8 cellular contexts compared by ENCODE assay signal in the genomic region with DNA sequence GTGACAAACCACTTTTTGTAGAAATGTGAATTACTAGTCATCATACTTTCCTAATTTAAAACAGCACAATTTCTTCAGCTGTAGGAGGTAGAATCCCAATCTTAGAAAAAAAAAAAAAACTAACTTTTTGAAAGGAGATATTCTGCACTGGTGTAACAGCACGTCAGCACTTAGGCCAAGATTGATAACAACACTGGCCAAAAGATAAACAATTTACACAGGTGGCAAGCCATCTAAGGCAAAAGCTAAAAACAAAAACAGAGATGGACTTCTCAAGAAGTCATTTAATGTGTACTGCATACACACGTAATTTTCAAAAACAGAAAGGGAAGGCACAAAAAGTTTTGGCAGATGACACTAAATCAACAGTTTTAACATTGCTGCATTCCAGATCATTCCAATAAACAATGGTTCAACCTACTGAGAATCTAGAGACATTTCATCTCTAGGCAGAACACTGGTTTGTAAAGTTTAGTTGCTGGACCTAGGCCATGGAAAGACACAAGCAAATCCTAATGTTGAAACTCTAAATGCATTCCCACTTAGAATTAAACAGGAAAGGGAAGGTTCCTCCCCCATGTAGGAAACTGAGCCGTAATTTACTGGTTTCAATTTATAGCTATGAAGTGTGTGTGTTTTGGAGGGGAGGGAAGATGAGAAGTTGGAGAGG. TPM values are rescaled to one million over a fixed set of nuclear protein-coding genes. Genes with fewer than 3 reads are reported as not detected.
DNase-seq lines count a peak whose midpoint lies in the region; ATAC-seq and TF ChIP-seq lines count a peak whose summit lies in the region.

No MANE protein-coding gene starts in this region.

- H3K4me1 ChIP-seq in OCI-LY3 (ENCODE audit: low read length): peaks cover 32% of the 10 kb centered on the region

- peak overlapping the region; percentile 99 for H3K4me3 Mint-ChIP-seq in endothelial cell (ENCODE audit: unreplicated experiment)
- peak overlapping the region; percentile 92 for H3K4me3 Mint-ChIP-seq in osteocyte (ENCODE audit: unreplicated experiment)

- H4K20me1 ChIP-seq in OCI-LY3 (ENCODE audit: insufficient read depth, low read length): peaks cover 13% of the 10 kb centered on the region

- peaks cover 45% of the 10 kb centered on the region for H3K79me2 ChIP-seq in OCI-LY3 (ENCODE audit: low read length)

- peaks cover 34% of the 10 kb centered on the region for H3K4me1 Mint-ChIP-seq in endothelial cell (ENCODE audit: unreplicated experiment)
- H3K4me1 Mint-ChIP-seq in osteocyte (ENCODE audit: unreplicated experiment): peaks cover 56% of the 10 kb centered on the region

- H3K9me3 Mint-ChIP-seq in endothelial cell (ENCODE audit: unreplicated experiment) (no peaks in the 10 kb centered on the region), osteocyte (ENCODE audit: unreplicated experiment) (no peaks in the 10 kb centered on the region)

- H3K36me3 Mint-ChIP-seq in endothelial cell (ENCODE audit: low read depth, unreplicated experiment) (peaks cover 13% of the 10 kb centered on the region), osteocyte (ENCODE audit: unreplicated experiment) (peaks cover 2% of the 10 kb centered on the region)

- TF ChIP-seq CTCF in OCI-LY3 (IDR thresholded peaks at IDR 0.05; ENCODE audit: low read depth, low read length) (no peak), endothelial cell (IDR thresholded peaks at IDR 0.05; ENCODE audit: unreplicated experiment) (no peak), osteocyte (IDR thresholded peaks at IDR 0.05) (no peak)

- no peak for ATAC-seq in HG02938 (IDR thresholded peaks at IDR 0.05; ENCODE audit: unreplicated experiment)

- peaks cover 14% of the 10 kb centered on the region for H3K27me3 ChIP-seq in OCI-LY3 (ENCODE audit: low read depth, low read length)

- peak overlapping the region; percentile 76 for H3K9ac ChIP-seq in OCI-LY3 (ENCODE audit: low read length)

- H3K27ac ChIP-seq in OCI-LY3 (ENCODE audit: low read length): no peak overlapping the region

- no peaks in the 10 kb centered on the region for H3K27me3 Mint-ChIP-seq in endothelial cell (ENCODE audit: unreplicated experiment)
- no peaks in the 10 kb centered on the region for H3K27me3 Mint-ChIP-seq in osteocyte (ENCODE audit: unreplicated experiment)

- H2AFZ ChIP-seq in OCI-LY3 (ENCODE audit: low read depth, low read length): no peak overlapping the region

- no peaks in the 10 kb centered on the region for H3K36me3 ChIP-seq in OCI-LY3 (replicated peaks; ENCODE audit: low read depth, low read length)

- peak overlapping the region; percentile 87 for H3K27ac Mint-ChIP-seq in endothelial cell (ENCODE audit: unreplicated experiment)
- peak overlapping the region; percentile 82 for H3K27ac Mint-ChIP-seq in osteocyte (ENCODE audit: unreplicated experiment)

- DNase-seq in ELR (ENCODE audit: low read depth) (peak; percentile 20), endothelial cell (ENCODE audit: low spot score) (no peak), osteocyte (ENCODE audit: extremely low spot score, unreplicated experiment) (no peak), Ammon's horn (ENCODE audit: low spot score) (no peak), GOT3 (lab: John Stamatoyannopoulos, UW) (no peak), hippocampal formation (lab: John Stamatoyannopoulos, UW) (no peak)

- no peaks in the 10 kb centered on the region for H3K9me3 ChIP-seq in OCI-LY3 (ENCODE audit: insufficient read depth, low read length)

- H3K4me3 ChIP-seq in OCI-LY3 (ENCODE audit: low read length): peak overlapping the region; percentile 90

- peak overlapping the region; percentile 97 for H3K4me2 ChIP-seq in OCI-LY3 (ENCODE audit: low read length)

RNA-seq across cellular contexts. Expression of gene GCLC, which starts 1.4 kb away (rescaled TPM):
- total RNA-seq in endothelial cell (ENCODE audit: unreplicated experiment) (28.7 TPM), osteocyte (36.2 and 43.7 TPM in 2 replicates)
